In genomic region chr10:87083576-87084290, GRCh38 we compare ENCODE assay signal across 8 cellular contexts. TPM values are rescaled to one million over a fixed set of nuclear protein-coding genes. Genes with fewer than 3 reads are reported as not detected.
DNase-seq lines count a peak whose midpoint lies in the region; ATAC-seq and TF ChIP-seq lines count a peak whose summit lies in the region.
"Not testable (repeated sequence)": the region's sequence is repeated elsewhere in the genome, so short reads cannot be mapped to it uniquely, and the experiment has no call there.

No MANE protein-coding gene starts in this region.

- not testable (repeated sequence) for H3K9ac ChIP-seq in adipocyte (ENCODE audit: low read length); liver (ENCODE audit: low read depth in 1 of 2, low read length in 2 of 2)
- H3K9ac ChIP-seq in smooth muscle cell (ENCODE audit: low read depth), result peak overlapping the region; percentile 87

- H3K4me2 ChIP-seq in smooth muscle cell, result peak overlapping the region; percentile 38

- not testable (repeated sequence) for H3K4me3 ChIP-seq in AG10803 (ENCODE audit: low read length); epithelial cell of esophagus (ENCODE audit: low read length); liver (ENCODE audit: low read depth in 1 of 3, low read length in 3 of 3); smooth muscle cell
- peak overlapping the region; percentile 37 for H3K4me3 ChIP-seq in adipocyte (ENCODE audit: low read length)

- H3K27ac Mint-ChIP-seq in T-helper 1 cell treated with Interleukin-12 subunit alpha and Interleukin-12 subunit beta and Interleukin-4 antibody, amounts not matched to agents 30 μg/mL and 1 μg/mL, for 36 hours, result peak overlapping the region; percentile 86

- H3K4me1 ChIP-seq in adipocyte (ENCODE audit: control insufficient read depth, insufficient read depth, low read length) (peaks cover 31% of the 10 kb centered on the region), liver (ENCODE audit: control insufficient read depth in 4 of 4, insufficient read depth in 4 of 4, low read length in 3 of 4) (peaks cover 13 to 35% (median 17%) of the 10 kb centered on the region in 4 donors), smooth muscle cell (ENCODE audit: low read depth) (peaks cover 23% of the 10 kb centered on the region)

- H3K36me3 Mint-ChIP-seq in T-helper 1 cell treated with Interleukin-12 subunit alpha and Interleukin-12 subunit beta and Interleukin-4 antibody, amounts not matched to agents 30 μg/mL and 1 μg/mL, for 36 hours (ENCODE audit: low read depth), result peaks cover 19% of the 10 kb centered on the region

- H2AFZ ChIP-seq in smooth muscle cell (ENCODE audit: low read depth), result not testable (repeated sequence)

- H3K9me3 ChIP-seq in adipocyte (ENCODE audit: control insufficient read depth, low read length); liver (ENCODE audit: control insufficient read depth in 4 of 4, low read length in 3 of 4); smooth muscle cell (replicated peaks; ENCODE audit: low read depth): not testable (repeated sequence)

- H3K36me3 ChIP-seq in adipocyte (ENCODE audit: control insufficient read depth, insufficient read depth, low read length, severe bottlenecking); liver (ENCODE audit: control insufficient read depth in 4 of 4, insufficient read depth in 3 of 4, low read depth in 1 of 4, low read length in 3 of 4); smooth muscle cell (ENCODE audit: low read depth): not testable (repeated sequence)

- H3K9me3 Mint-ChIP-seq in T-helper 1 cell treated with Interleukin-12 subunit alpha and Interleukin-12 subunit beta and Interleukin-4 antibody, amounts not matched to agents 30 μg/mL and 1 μg/mL, for 36 hours, result not testable (repeated sequence)

- H3K27me3 Mint-ChIP-seq in T-helper 1 cell treated with Interleukin-12 subunit alpha and Interleukin-12 subunit beta and Interleukin-4 antibody, amounts not matched to agents 30 μg/mL and 1 μg/mL, for 36 hours (ENCODE audit: low read depth), result not testable (repeated sequence)

- not testable (repeated sequence) for H3F3A ChIP-seq in smooth muscle cell (ENCODE audit: low read depth)

- H3K27ac ChIP-seq in liver (ENCODE audit: low read depth in 1 of 2, low read length in 2 of 2) (peak overlapping the region; percentile 35 to 54), smooth muscle cell (ENCODE audit: low read depth) (peak overlapping the region; percentile 95)

- H3K4me3 Mint-ChIP-seq in T-helper 1 cell treated with Interleukin-12 subunit alpha and Interleukin-12 subunit beta and Interleukin-4 antibody, amounts not matched to agents 30 μg/mL and 1 μg/mL, for 36 hours, result not testable (repeated sequence)

- DNase-seq in AG10803 (ENCODE audit: low read depth), result peak; percentile 72
- peak; percentile 71 for DNase-seq in adipocyte (ENCODE audit: low read depth)
- peak; percentile 52 for DNase-seq in epithelial cell of esophagus (ENCODE audit: low read depth)
- DNase-seq in smooth muscle cell (lab: John Stamatoyannopoulos, UW; ENCODE audit: unreplicated experiment), result not testable (repeated sequence)

- not testable (repeated sequence) for TF ChIP-seq RAD21 in liver (IDR thresholded peaks at IDR 0.05)

- H3K4me1 Mint-ChIP-seq in T-helper 1 cell treated with Interleukin-12 subunit alpha and Interleukin-12 subunit beta and Interleukin-4 antibody, amounts not matched to agents 30 μg/mL and 1 μg/mL, for 36 hours (ENCODE audit: low read depth), result peaks cover 41% of the 10 kb centered on the region

- ATAC-seq in GM21447 (IDR thresholded peaks at IDR 0.05; ENCODE audit: unreplicated experiment) (peak; percentile 31), HG03378 (IDR thresholded peaks at IDR 0.05; ENCODE audit: unreplicated experiment) (peak; percentile 36)

- peaks cover 14% of the 10 kb centered on the region for H4K20me1 ChIP-seq in smooth muscle cell (ENCODE audit: low read depth)

- not testable (repeated sequence) for H3K27me3 ChIP-seq in adipocyte (replicated peaks; ENCODE audit: control insufficient read depth, insufficient read depth, low read length); liver (ENCODE audit: control insufficient read depth in 4 of 4, insufficient read depth in 4 of 4, low read length in 3 of 4); smooth muscle cell (ENCODE audit: low read depth)

- TF ChIP-seq CTCF in AG10803 (conservative IDR thresholded peaks at IDR 0.05; ENCODE audit: low read length); epithelial cell of esophagus (IDR thresholded peaks at IDR 0.05; ENCODE audit: insufficient read depth, low read depth, low read length, missing control alignments); liver (IDR thresholded peaks at IDR 0.05; ENCODE audit: low read depth, low read length, missing input control); smooth muscle cell (IDR thresholded peaks at IDR 0.05; ENCODE audit: borderline replicate concordance, insufficient read depth, poor library complexity, severe bottlenecking): not testable (repeated sequence)

- WGBS in liver, result 38% methylated on average over 5 of the region's 5 CpGs
- WGBS in smooth muscle cell (ENCODE audit: low lambda C conversion rate), result 53% methylated on average over 5 of the region's 5 CpGs

- H3K79me2 ChIP-seq in smooth muscle cell (ENCODE audit: low read depth), result peaks cover 58% of the 10 kb centered on the region

RNA-seq across cellular contexts. Expression of gene GLUD1, which starts 10.9 kb away (rescaled TPM):
- total RNA-seq in liver, result 100 to 1,000 TPM; 434 to 601 TPM
- 100 to 1,000 TPM; 335 to 400 TPM for polyA plus RNA-seq in liver
- total RNA-seq in smooth muscle cell, result 119 and 138 TPM in 2 replicates
- 47.6 and 66.9 TPM in 2 replicates for polyA plus RNA-seq in smooth muscle cell

RNA-seq across cellular contexts. Expression of gene SHLD2, which starts 11.3 kb away (rescaled TPM):
- total RNA-seq in liver (10 to 100 TPM; 11.7 to 39.5 TPM), smooth muscle cell (20.0 and 22.6 TPM in 2 replicates)
- polyA plus RNA-seq in liver (10 to 100 TPM; 17.4 to 32.3 TPM), smooth muscle cell (8.8 and 10.4 TPM in 2 replicates)
